ENCODE assay signal across 8 cellular contexts in the genomic region with DNA sequence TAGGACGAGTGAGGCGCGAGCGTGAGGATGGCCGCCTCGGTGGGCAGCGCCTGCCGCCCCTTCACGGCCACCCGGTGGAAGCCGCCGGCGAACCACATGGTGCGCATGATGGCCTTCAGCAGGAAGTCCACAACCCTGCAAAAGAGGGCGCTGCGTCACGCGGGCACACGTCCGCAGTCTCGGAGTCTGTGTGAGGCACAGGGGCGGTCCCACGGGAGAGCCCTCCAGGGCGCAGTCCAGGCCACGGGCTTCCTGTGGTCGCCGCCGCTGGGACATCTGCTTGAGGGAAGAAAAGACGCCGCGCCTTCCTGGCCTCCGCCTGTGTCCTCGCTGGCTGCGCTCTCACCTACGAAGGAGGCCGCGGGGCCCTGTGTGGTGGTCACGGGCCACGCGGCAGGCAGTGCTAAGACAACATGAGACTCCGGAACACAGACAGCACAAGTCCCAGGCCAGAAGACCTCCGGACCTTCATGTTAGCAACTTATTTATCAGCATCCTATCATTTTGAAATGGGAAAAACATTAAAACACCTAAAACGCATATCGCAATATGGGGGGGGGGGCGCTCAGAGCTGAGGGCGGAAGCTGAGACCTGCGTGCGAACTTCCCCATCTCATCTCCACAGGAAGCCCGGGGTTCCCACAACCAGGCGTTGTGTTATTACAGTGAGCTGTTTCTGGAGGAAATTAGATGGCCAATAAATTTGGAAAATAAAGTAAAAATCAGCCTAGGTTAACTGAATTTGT. TPM values are rescaled to one million over a fixed set of nuclear protein-coding genes. Genes with fewer than 3 reads are reported as not detected.
DNase-seq lines count a peak whose midpoint lies in the region; ATAC-seq, FAIRE-seq and TF ChIP-seq lines count a peak whose summit lies in the region.

No MANE protein-coding gene starts in this region.

- H3K27ac ChIP-seq in RWPE1 = peak overlapping the region; percentile 9; the same call in 1 of the 2 replicates
- H3K27ac ChIP-seq in uterus = no peak overlapping the region

- no peak overlapping the region for H3K4me3 ChIP-seq in uterus

- CTCF ChIA-PET in RWPE1 (lab: Yijun Ruan, JAX) = no interaction called here

- no peak for TF ChIP-seq CTCF in RWPE1 (conservative IDR thresholded peaks at IDR 0.05; ENCODE audit: low read depth)
- no peak for TF ChIP-seq CTCF in uterus (IDR thresholded peaks at IDR 0.05)

- H3K36me3 ChIP-seq in uterus = no peaks in the 10 kb centered on the region

- FAIRE-seq in GM18507 (lab: Jason Lieb, UNC) = peak; percentile 89
- FAIRE-seq in GM19239 (lab: Jason Lieb, UNC) = no peak

- no peak for TF ChIP-seq POLR2A in uterus (IDR thresholded peaks at IDR 0.05)

- DNase-seq in GM18507 (ENCODE audit: extremely low spot score, insufficient read length, low read depth) = no peak
- no peak for DNase-seq in RWPE1 (ENCODE audit: low spot score)
- peak; percentile 30 for DNase-seq in medulla oblongata (ENCODE audit: extremely low spot score)
- no peak for DNase-seq in uterus
- DNase-seq in central memory CD4-positive, alpha-beta T cell = no peak
- no peak for DNase-seq in NCI-H1092 (lab: John Stamatoyannopoulos, UW)
- DNase-seq in GM19239 (ENCODE audit: insufficient read length, low spot score) = no peak

- ATAC-seq in HG02610 (IDR thresholded peaks at IDR 0.05; ENCODE audit: unreplicated experiment) = peak; percentile 32

- peaks cover 0 to 6% of the 10 kb centered on the region in 2 donors for H3K4me1 ChIP-seq in uterus

- POLR2A ChIA-PET in RWPE1 (lab: Yijun Ruan, JAX; ENCODE audit: low non-redundant PET) = no interaction called here

- H3K9me3 ChIP-seq in uterus = no peaks in the 10 kb centered on the region

- H3K27me3 ChIP-seq in uterus = no peaks in the 10 kb centered on the region

- intact Hi-C loops in uterus (cut with DNase I; ENCODE audit: low total_unique reads) = no loop called here

RNA-seq across cellular contexts. Expression of a gene that starts 28.8 kb away (rescaled TPM):
- total RNA-seq in uterus = 10 to 100 TPM; 21.5 to 51.0 (median 40.0) TPM

RNA-seq across cellular contexts. Expression of a gene that starts 49.7 kb away (rescaled TPM):
- total RNA-seq in uterus = under 1 TPM in 2 of 4 donors, not detected in 2; 0.07 to 0.15 TPM
